In the genomic region with DNA sequence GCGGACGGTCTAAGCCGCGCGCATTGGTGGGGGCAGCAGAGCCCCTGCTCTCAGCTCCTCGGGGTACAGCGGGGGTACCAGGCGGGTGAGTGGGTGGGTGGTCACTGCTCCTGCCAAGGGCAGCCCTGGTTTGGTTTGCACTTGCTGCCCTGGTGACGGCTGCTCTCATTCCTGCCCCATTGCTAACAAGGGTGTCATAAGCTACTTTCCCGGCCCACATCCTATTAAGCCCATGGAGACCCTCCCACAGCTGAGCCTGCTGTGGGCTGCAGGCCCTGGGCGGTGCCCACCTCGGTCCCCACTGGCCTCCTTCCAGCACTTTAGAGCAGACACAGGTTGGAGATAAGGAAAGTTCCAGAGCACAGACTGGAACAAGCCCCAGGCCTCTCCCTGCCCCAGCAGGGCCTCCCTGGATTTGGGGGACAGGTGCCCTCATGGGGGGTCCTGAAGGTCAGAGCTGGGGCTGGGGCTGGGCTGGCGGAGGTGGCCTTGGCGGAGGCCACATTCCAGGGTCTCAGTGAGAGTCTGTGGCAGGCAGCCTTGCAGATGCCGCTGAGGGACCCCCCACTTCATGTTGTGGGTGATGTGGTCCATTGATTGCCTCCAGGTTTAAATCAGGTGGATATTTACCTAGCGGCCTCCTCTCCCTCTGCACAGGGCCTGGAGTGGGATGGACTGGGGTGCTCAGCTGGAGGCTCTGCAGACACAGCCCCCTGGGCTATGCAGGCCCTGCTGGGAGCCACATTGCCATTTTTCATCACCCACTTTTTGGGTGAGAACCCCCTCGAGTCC, we compare ENCODE assay signal across 17 cellular contexts. TPM values are rescaled to one million over a fixed set of nuclear protein-coding genes. Genes with fewer than 3 reads are reported as not detected.
DNase-seq lines count a peak whose midpoint lies in the region; ATAC-seq and TF ChIP-seq lines count a peak whose summit lies in the region.
"Had no signal": no experiment of that assay in that cellular context is flagged by ENCODE, and none has a peak within 500 bp of the region (broad histone marks: within the 10 kb centered on the region; RNA-seq: fewer than 3 reads in every experiment).

No MANE protein-coding gene starts in this region.

- H4K8ac ChIP-seq in trophoblast cell (ENCODE audit: low read depth, low read length), result peak overlapping the region; percentile 69

- H3K9me3 ChIP-seq in Caco-2, result no peaks in the 10 kb centered on the region
- no peaks in the 10 kb centered on the region for H3K9me3 ChIP-seq in ascending aorta
- no peaks in the 10 kb centered on the region for H3K9me3 ChIP-seq in gastroesophageal sphincter
- no peaks in the 10 kb centered on the region for H3K9me3 ChIP-seq in trophoblast cell (ENCODE audit: insufficient read depth, low read depth, low read length)
- H3K9me3 ChIP-seq: psoas muscle had no signal

- POLR2A ChIA-PET in Caco-2 (lab: Charles Lee), result interaction anchor here (0.6 kb wide), 1 partner anchor 296 kb away, joined by 3 read pairs; no protein-coding TSS in a partner anchor

- H3K14ac ChIP-seq in trophoblast cell (ENCODE audit: low read length), result peak overlapping the region; percentile 73

- H3K27ac ChIP-seq in ascending aorta (peak overlapping the region; percentile 72 to 78), gastroesophageal sphincter (peak overlapping the region in 3 of 4 donors; percentile 45 to 75 (median 71)), trophoblast cell (ENCODE audit: low read depth, low read length) (peak overlapping the region; percentile 4)
- H3K27ac ChIP-seq: psoas muscle had no signal

- peak overlapping the region; percentile 86 for H3K18ac ChIP-seq in trophoblast cell (ENCODE audit: low read length)

- no peaks in the 10 kb centered on the region for H3K27me3 Mint-ChIP-seq in Caco-2 (ENCODE audit: insufficient read depth, unreplicated experiment)

- H3K4ac ChIP-seq in trophoblast cell (ENCODE audit: low read depth, low read length), result peak overlapping the region; percentile 96

- H3K4me3 Mint-ChIP-seq in Caco-2 (ENCODE audit: unreplicated experiment), result no peak overlapping the region
- H3K4me3 Mint-ChIP-seq: activated T-cell treated with anti-CD3 and anti-CD28 coated beads, Interleukin-2, amount 50 U/mL, for 72 hours; T-helper 1 cell treated with Interleukin-12 subunit alpha and Interleukin-12 subunit beta and Interleukin-4 antibody, amounts not matched to agents 30 μg/mL and 1 μg/mL, for 36 hours had no signal

- H3K36me3 ChIP-seq in Caco-2 (ENCODE audit: control insufficient read depth, insufficient read depth, low read length) (peaks cover 1% of the 10 kb centered on the region; the same call in 1 of the 2 replicates), ascending aorta (no peaks in the 10 kb centered on the region), gastroesophageal sphincter (no peaks in the 10 kb centered on the region), trophoblast cell (ENCODE audit: control insufficient read depth in 1 of 2, insufficient read depth in 2 of 2, low read length in 2 of 2) (peaks cover 6 to 9% of the 10 kb centered on the region in 2 experiments)

- no peak overlapping the region for H3K9ac ChIP-seq in trophoblast cell (ENCODE audit: low read length)

- no peak overlapping the region for H4K12ac ChIP-seq in trophoblast cell (ENCODE audit: low read depth, low read length)

- no peak overlapping the region for H3K23ac ChIP-seq in trophoblast cell (ENCODE audit: low read length)

- peak overlapping the region; percentile 85 for H2AK5ac ChIP-seq in trophoblast cell (ENCODE audit: low read length)

- no peak for TF ChIP-seq POLR2A in gastroesophageal sphincter (IDR thresholded peaks at IDR 0.05)

- H2AFZ ChIP-seq in trophoblast cell (ENCODE audit: insufficient read depth, low read length, poor library complexity), result no peak overlapping the region

- whole genome bisulfite sequencing in gastroesophageal sphincter (ENCODE audit: low coverage in 1 of 2), 2 donors, result no CpG with 5 or more reads among the region's 17 CpGs
- WGBS in trophoblast cell (ENCODE audit: extremely low coverage, insufficient coverage, insufficient read length), result no CpG with 5 or more reads among the region's 17 CpGs

- ATAC-seq in gastroesophageal sphincter (no peak), GM21619 (IDR thresholded peaks at IDR 0.05; ENCODE audit: unreplicated experiment) (no peak)
- ATAC-seq: activated T-cell treated with anti-CD3 and anti-CD28 coated beads, Interleukin-2, amount 50 U/mL, for 72 hours; psoas muscle had no signal

- intact Hi-C loops in Caco-2 (cut with micrococcal nuclease; ENCODE audit: unreplicated experiment), result loop anchor here (10.0 kb wide), 1 partner anchor 47 kb away; no protein-coding TSS in a partner anchor
- intact Hi-C loops in ascending aorta (cut with DNase I), result no loop called here

- peak overlapping the region; percentile 96 for H3K27ac Mint-ChIP-seq in Caco-2 (ENCODE audit: unreplicated experiment)
- H3K27ac Mint-ChIP-seq: activated T-cell treated with anti-CD3 and anti-CD28 coated beads, Interleukin-2, amount 50 U/mL, for 72 hours; T-helper 1 cell treated with Interleukin-12 subunit alpha and Interleukin-12 subunit beta and Interleukin-4 antibody, amounts not matched to agents 30 μg/mL and 1 μg/mL, for 36 hours had no signal

- H3K4me1 ChIP-seq in Caco-2, result peaks cover 59% of the 10 kb centered on the region
- peaks cover 17 to 54% of the 10 kb centered on the region in 2 donors for H3K4me1 ChIP-seq in ascending aorta
- peaks cover 0 to 80% (median 24%) of the 10 kb centered on the region in 3 donors for H3K4me1 ChIP-seq in gastroesophageal sphincter
- H3K4me1 ChIP-seq in trophoblast cell (ENCODE audit: control insufficient read depth in 1 of 2, insufficient read depth in 2 of 2, low read length in 2 of 2), result peaks cover 42 to 48% of the 10 kb centered on the region in 2 experiments
- H3K4me1 ChIP-seq: psoas muscle had no signal

- no peak for TF ChIP-seq EP300 in gastroesophageal sphincter (IDR thresholded peaks at IDR 0.05)

- peaks cover 41% of the 10 kb centered on the region for H3K79me1 ChIP-seq in trophoblast cell (ENCODE audit: low read length)

- H3K36me3 Mint-ChIP-seq in Caco-2 (ENCODE audit: insufficient read depth, unreplicated experiment), result peaks cover 62% of the 10 kb centered on the region

- no peaks in the 10 kb centered on the region for H3K27me3 ChIP-seq in Caco-2 (replicated peaks; ENCODE audit: control insufficient read depth, insufficient read depth, low read length)
- H3K27me3 ChIP-seq in ascending aorta, result no peaks in the 10 kb centered on the region
- no peaks in the 10 kb centered on the region for H3K27me3 ChIP-seq in gastroesophageal sphincter
- H3K27me3 ChIP-seq in trophoblast cell (ENCODE audit: insufficient read depth, low read length), result no peaks in the 10 kb centered on the region

- no peak overlapping the region for H3K4me3 ChIP-seq in Caco-2 (ENCODE audit: low read depth, low read length)
- peak overlapping the region; percentile 29 to 30 for H3K4me3 ChIP-seq in ascending aorta
- H3K4me3 ChIP-seq in gastroesophageal sphincter, result no peak overlapping the region
- H3K4me3 ChIP-seq in trophoblast cell (ENCODE audit: low read depth, low read length), result no peak overlapping the region
- H3K4me3 ChIP-seq: psoas muscle had no signal

- peak overlapping the region; percentile 70 for H2BK120ac ChIP-seq in trophoblast cell (ENCODE audit: insufficient read depth, low read length, poor library complexity)

- CTCF ChIA-PET in Caco-2 (lab: Charles Lee), result interaction anchor here (0.6 kb wide), 1 partner anchor 39 kb away, joined by 3 read pairs; no protein-coding TSS in a partner anchor

- peaks cover 26% of the 10 kb centered on the region for H3K79me2 ChIP-seq in trophoblast cell (ENCODE audit: control insufficient read depth, insufficient read depth, low read length, poor library complexity)

- no peaks in the 10 kb centered on the region for H3K9me3 Mint-ChIP-seq in Caco-2 (ENCODE audit: unreplicated experiment)
- H3K9me3 Mint-ChIP-seq: activated T-cell treated with anti-CD3 and anti-CD28 coated beads, Interleukin-2, amount 50 U/mL, for 72 hours; T-helper 1 cell treated with Interleukin-12 subunit alpha and Interleukin-12 subunit beta and Interleukin-4 antibody, amounts not matched to agents 30 μg/mL and 1 μg/mL, for 36 hours had no signal

- H4K91ac ChIP-seq in trophoblast cell (ENCODE audit: low read depth, low read length), result peak overlapping the region; percentile 94

- peak overlapping the region; percentile 52 for H2BK5ac ChIP-seq in trophoblast cell (ENCODE audit: low read depth, low read length, poor library complexity)

- BruUV-seq in Caco-2 (replicated peaks; lab: Mats Ljungman, UMichigan), result no TSS peak

- DNase-seq in Caco-2 (no peak), ascending aorta (ENCODE audit: low spot score in 2 of 2) (no peak), trophoblast cell (no peak), hepatic stellate cell (ENCODE audit: low spot score) (no peak), NCI-H2196 treated with DMSO at 0.1 percent for 48 hours (lab: John Stamatoyannopoulos, UW; ENCODE audit: unreplicated experiment) (no peak), inferior parietal cortex (ENCODE audit: extremely low spot score) (no peak)
- DNase-seq: activated CD4-positive, alpha-beta T cell treated with anti-CD3 and anti-CD28 coated beads, Interleukin-2, amount 50 U/mL, for 1 hour; activated T-cell treated with anti-CD3 and anti-CD28 coated beads, Interleukin-2, amount 50 U/mL, for 72 hours; amygdala; Calu3; NCI-H2029 treated with DMSO at 0.1 percent for 48 hours; NCI-H526 treated with DMSO at 0.1 percent for 48 hours; psoas muscle; stimulated activated CD4-positive, alpha-beta T cell treated with anti-CD3 and anti-CD28 coated beads, Interleukin-2, amount 100 ng/mL, for 48 hours had no signal

- peak overlapping the region; percentile 81 for H2BK12ac ChIP-seq in trophoblast cell (ENCODE audit: low read length)

- TF ChIP-seq CTCF in Caco-2 (IDR thresholded peaks at IDR 0.05; ENCODE audit: insufficient read depth in 1 of 2, low read depth in 1 of 2, low read length in 1 of 2, severe bottlenecking in 1 of 2, unreplicated experiment in 1 of 2) (no peak), ascending aorta (IDR thresholded peaks at IDR 0.05) (no peak), gastroesophageal sphincter (IDR thresholded peaks at IDR 0.05) (no peak)

- H3K4me2 ChIP-seq in trophoblast cell (ENCODE audit: low read length), result no peak overlapping the region

- peaks cover 28% of the 10 kb centered on the region for H3K4me1 Mint-ChIP-seq in Caco-2 (ENCODE audit: low read depth, unreplicated experiment)

RNA-seq across cellular contexts. Expression of gene COL18A1, which starts 27.0 kb away (rescaled TPM):
- total RNA-seq in Caco-2 (2022), result 160 and 170 TPM in 2 replicates
- 699 TPM for total RNA-seq in ascending aorta
- total RNA-seq in gastroesophageal sphincter, result 100 to 1,000 TPM in 1 of 4 donors, 10 to 100 TPM in 3; 69.3 to 116 (median 78.4) TPM
- polyA plus RNA-seq in trophoblast cell (2013), result 174 and 188 TPM in 2 replicates

Comparison
In these comparisons a context has a peak if more than half of its experiments do, and no peak if none do; other contexts are left out.
1. H3K4me3 ChIP-seq: peak in ascending aorta (2 of 2); none in Caco-2 (single experiment), gastroesophageal sphincter (0 of 2) and trophoblast cell (single experiment).
2. H3K27ac ChIP-seq: peak in every context shown above with its lines; median percentile 75 in ascending aorta; 71 in gastroesophageal sphincter; 4 in trophoblast cell.